9 cellular contexts compared by ENCODE assay signal in genomic region chr20:34549291-34549928, GRCh38. TPM values are rescaled to one million over a fixed set of nuclear protein-coding genes. Genes with fewer than 3 reads are reported as not detected.
A peak's percentile ranks its signal among the peaks of the same experiment; 100 is the strongest.
DNase-seq lines count a peak whose midpoint lies in the region; ATAC-seq and TF ChIP-seq lines count a peak whose summit lies in the region.
"Had no signal": no experiment of that assay in that cellular context is flagged by ENCODE, and none has a peak within 500 bp of the region (broad histone marks: within the 10 kb centered on the region; RNA-seq: fewer than 3 reads in every experiment).

No MANE protein-coding gene starts in this region.

- H3K27ac ChIP-seq in prostate gland: peak overlapping the region in 1 of 2 donors; percentile 20

- ATAC-seq in HG03457 (IDR thresholded peaks at IDR 0.05; ENCODE audit: unreplicated experiment): no peak

- no peaks in the 10 kb centered on the region for H3K9me3 ChIP-seq in prostate gland

- TF ChIP-seq CTCF in epithelial cell of esophagus (IDR thresholded peaks at IDR 0.05; ENCODE audit: insufficient read depth, low read depth, low read length, missing control alignments) (no peak), prostate gland (IDR thresholded peaks at IDR 0.05) (no peak)

- intact Hi-C loops in prostate gland (cut with DNase I): no loop called here

- no peak overlapping the region for H3K4me3 ChIP-seq in epithelial cell of esophagus (ENCODE audit: low read length)
- H3K4me3 ChIP-seq in prostate gland: no peak overlapping the region

- peaks cover 3% of the 10 kb centered on the region for H3K4me1 ChIP-seq in prostate gland (replicated peaks)

- TF ChIP-seq POLR2A in prostate gland (IDR thresholded peaks at IDR 0.05): peak; percentile 21

- no peaks in the 10 kb centered on the region for H3K36me3 ChIP-seq in prostate gland

- peak; percentile 66 for DNase-seq in NCI-H748 (lab: John Stamatoyannopoulos, UW; ENCODE audit: unreplicated experiment)
- DNase-seq in NCI-H748 treated with DMSO at 0.1 percent for 48 hours (lab: John Stamatoyannopoulos, UW): no peak
- peak; percentile 31 for DNase-seq in NCI-H226
- peak; percentile 80 for DNase-seq in epithelial cell of esophagus (ENCODE audit: low read depth)
- DNase-seq in prostate gland (ENCODE audit: low spot score): peak; percentile 63
- DNase-seq in H4 (ENCODE audit: low spot score): no peak
- no peak for DNase-seq in NCI-H1694 treated with DMSO at 0.1 percent for 48 hours (lab: John Stamatoyannopoulos, UW)
- DNase-seq: effector memory CD4-positive, alpha-beta T cell had no signal

- no peaks in the 10 kb centered on the region for H3K27me3 ChIP-seq in prostate gland (replicated peaks; ENCODE audit: insufficient read depth)

- WGBS in prostate gland: 36% methylated on average over 20 of the region's 20 CpGs

RNA-seq across cellular contexts. Expression of gene MAP1LC3A, which starts 9.1 kb away (rescaled TPM):
- 100 to 1,000 TPM in 1 of 2 donors, 10 to 100 TPM in 1; 74.3 to 128 TPM for total RNA-seq in prostate gland
- 12.4 and 15.4 TPM in 2 replicates for total RNA-seq in H4 (2014; rRNA removed; shearing (Covaris generic))

RNA-seq across cellular contexts. Expression of gene DYNLRB1, which starts 33.2 kb away (rescaled TPM):
- 100 to 1,000 TPM; 132 to 247 TPM for total RNA-seq in prostate gland
- total RNA-seq in H4 (2014; rRNA removed; shearing (Covaris generic)): 142 and 180 TPM in 2 replicates

Comparison
In these comparisons a context has a peak if more than half of its experiments do, and no peak if none do; other contexts are left out.
1. DNase-seq: peak in NCI-H748 (single experiment), NCI-H226 (single experiment), epithelial cell of esophagus (single experiment) and prostate gland (single experiment); none in NCI-H748 treated with DMSO at 0.1 percent for 48 hours (single experiment), H4 (single experiment) and NCI-H1694 treated with DMSO at 0.1 percent for 48 hours (single experiment).